ENCODE assay signal across 1 cellular context in genomic region chr17:732788-733720, GRCh38.
TF ChIP-seq lines count a peak whose summit lies in the region.

No MANE protein-coding gene starts in this region.

TF ChIP-seq in A549, 52 proteins besides CTCF, POLR2A, EP300 and RAD21 (continued from another document):
- TF ChIP-seq RCOR1 (IDR thresholded peaks at IDR 0.05; ENCODE audit: low read depth, low read length) = no peak
- no peak for TF ChIP-seq ZNF302 (CRISPR knock-in tag; IDR thresholded peaks at IDR 0.05)
- TF ChIP-seq REST (IDR thresholded peaks at IDR 0.05) = no peak
- TF ChIP-seq MAFK (IDR thresholded peaks at IDR 0.05; ENCODE audit: partially characterized antibody) = peak; percentile 72
- no peak for TF ChIP-seq HES2 (IDR thresholded peaks at IDR 0.05)
- TF ChIP-seq JUN (IDR thresholded peaks at IDR 0.05) = peak in 1 of 2 experiments; percentile 1; a peak in 1 of 5 replicates
- TF ChIP-seq MAZ (IDR thresholded peaks at IDR 0.05; ENCODE audit: borderline replicate concordance, low read depth, low read length) = no peak
- no peak for TF ChIP-seq CHD4 (IDR thresholded peaks at IDR 0.05; ENCODE audit: borderline replicate concordance)
- no peak for TF ChIP-seq CBX2 (IDR thresholded peaks at IDR 0.05; ENCODE audit: borderline replicate concordance, low read depth)
- TF ChIP-seq POLR2AphosphoS2 (conservative IDR thresholded peaks at IDR 0.05; ENCODE audit: low read length) = no peak
